In the genomic region with DNA sequence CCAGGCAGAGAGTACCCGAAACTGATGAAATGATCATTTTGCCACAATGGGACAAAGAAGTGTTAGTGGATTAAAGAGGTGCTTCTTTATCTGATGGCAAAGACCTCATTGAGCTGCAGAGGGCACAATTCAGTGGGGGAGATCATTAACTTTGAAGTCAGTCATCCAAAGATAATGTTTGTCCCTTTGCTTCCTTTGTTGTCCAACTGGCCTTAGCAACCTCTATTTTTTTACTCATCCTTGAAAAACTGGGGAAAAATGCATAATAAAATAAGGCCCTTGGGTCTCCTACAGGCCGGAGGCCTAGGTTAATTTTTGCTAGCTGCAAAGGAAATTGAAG, we compare ENCODE assay signal across 24 cellular contexts.
"Had no signal": no experiment of that assay in that cellular context is flagged by ENCODE, and none has a peak within 500 bp of the region (broad histone marks: within the 10 kb centered on the region; RNA-seq: fewer than 3 reads in every experiment).

No MANE protein-coding gene starts in this region.

- H3K27me3 ChIP-seq: ascending aorta, body of pancreas, Peyer's patch had no signal

- H3K27ac ChIP-seq: ascending aorta, body of pancreas, Peyer's patch had no signal

- H3K4me1 ChIP-seq: ascending aorta, body of pancreas, Peyer's patch had no signal

- ATAC-seq: activated CD8-positive, alpha-beta T cell treated with anti-CD3 and anti-CD28 coated beads, Interleukin-2, amount 10 ng/mL, durations not matched to agents 7 days and 5 days; activated naive CD4-positive, alpha-beta T cell treated with anti-CD3 and anti-CD28 coated beads, Interleukin-2, amount 50 U/mL, for 72 hours; activated naive CD8-positive, alpha-beta T cell treated with anti-CD3 and anti-CD28 coated beads, Interleukin-2, amount 50 U/mL, for 24 hours; activated T-cell treated with anti-CD3 and anti-CD28 coated beads, Interleukin-2, amount 50 U/mL, for 4 hours; body of pancreas; T-helper 17 cell; WTC11 had no signal

- H3K9me3 ChIP-seq: ascending aorta, body of pancreas, Peyer's patch had no signal

- DNase-seq: activated CD4-positive, alpha-beta T cell treated with anti-CD3 and anti-CD28 coated beads for 48 hours; activated CD4-positive, alpha-beta T cell treated with anti-CD3 and anti-CD28 coated beads, Interleukin-2, amount 50 U/mL, for 4 hours; activated CD4-positive, CD25-positive, alpha-beta regulatory T cell treated with anti-CD3 and anti-CD28 coated beads, Interleukin-2, amount 50 U/mL, for 72 hours; activated CD8-positive, alpha-beta T cell treated with anti-CD3 and anti-CD28 coated beads, Interleukin-2, amount 10 ng/mL, durations not matched to agents 7 days and 5 days; activated effector memory CD4-positive, alpha-beta T cell treated with anti-CD3 and anti-CD28 coated beads, Interleukin-2, amount 50 U/mL, for 16 hours; activated naive CD4-positive, alpha-beta T cell treated with Interleukin-2 at 50 U/mL for 16 hours; activated naive CD8-positive, alpha-beta T cell treated with anti-CD3 and anti-CD28 coated beads, Interleukin-2, amount 50 U/mL, for 24 hours; activated T-cell treated with anti-CD3 and anti-CD28 coated beads, Interleukin-2, amount 50 U/mL, for 4 hours; amniotic stem cell; body of pancreas; central memory CD4-positive, alpha-beta T cell; NCI-H1105 treated with DMSO at 0.1 percent for 48 hours; NCI-H1436 treated with DMSO at 0.1 percent for 48 hours; NCI-H187; NCI-H2081; NCI-H510A treated with DMSO at 0.1 percent for 48 hours; NCI-H69; Peyer's patch; SHP77; T-helper 17 cell; T-helper 9 cell had no signal

- H3K4me3 ChIP-seq: ascending aorta, body of pancreas, Peyer's patch had no signal

- H3K36me3 ChIP-seq: ascending aorta, Peyer's patch had no signal
